Comparison of ENCODE assay signal across 15 cellular contexts in the genomic region with DNA sequence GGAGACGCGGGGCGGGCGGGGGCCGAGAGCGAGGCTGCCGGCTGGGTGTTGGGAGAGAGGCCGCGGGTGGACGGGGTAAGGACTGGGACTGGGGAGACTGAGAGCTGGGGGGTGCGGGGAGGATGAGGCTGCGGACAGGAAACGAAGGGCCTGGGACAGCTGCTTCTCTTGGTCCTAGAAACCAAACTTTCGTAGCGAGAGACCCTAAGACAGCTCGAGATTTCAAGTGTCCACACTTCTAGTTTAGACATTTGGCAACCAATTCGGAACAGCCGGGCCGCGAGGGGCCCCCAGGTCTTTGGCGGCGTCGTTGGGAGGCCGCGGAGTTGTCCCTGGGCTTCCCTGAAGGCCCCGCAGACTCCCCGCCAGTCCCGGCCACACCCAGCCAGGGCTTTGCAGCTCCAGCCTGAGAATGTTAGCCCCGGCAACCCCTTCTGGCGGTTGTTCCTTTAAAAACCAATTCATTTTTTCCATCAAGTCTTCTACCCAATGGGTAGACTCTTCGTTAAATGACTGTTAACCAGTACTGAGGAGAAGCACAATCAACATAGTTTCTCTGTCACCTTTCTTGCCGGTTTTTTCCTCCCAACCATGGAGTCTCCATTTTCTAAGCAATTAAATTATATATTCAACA.
DNase-seq lines count a peak whose midpoint lies in the region; ATAC-seq and TF ChIP-seq lines count a peak whose summit lies in the region.
"Had no signal": no experiment of that assay in that cellular context is flagged by ENCODE, and none has a peak within 500 bp of the region (broad histone marks: within the 10 kb centered on the region; RNA-seq: fewer than 3 reads in every experiment).

No MANE protein-coding gene starts in this region.

- H3K4me3 Mint-ChIP-seq in nephron progenitor cell = no peak overlapping the region
- H3K4me3 Mint-ChIP-seq: brain had no signal

- peaks cover 98% of the 10 kb centered on the region for H3K27me3 Mint-ChIP-seq in nephron progenitor cell (ENCODE audit: low read depth, poor library complexity)

- H3K9me3 Mint-ChIP-seq in nephron progenitor cell = peaks cover 4% of the 10 kb centered on the region

- ATAC-seq in HG03457 (IDR thresholded peaks at IDR 0.05; ENCODE audit: unreplicated experiment) (no peak), HG03135 (IDR thresholded peaks at IDR 0.05; ENCODE audit: unreplicated experiment) (no peak)

- H3K4me1 Mint-ChIP-seq in nephron progenitor cell = peaks cover 9% of the 10 kb centered on the region

- H3K36me3 Mint-ChIP-seq in nephron progenitor cell (ENCODE audit: low read depth) = no peaks in the 10 kb centered on the region
- H3K36me3 Mint-ChIP-seq: brain had no signal

- no peak for TF ChIP-seq CTCF in nephron progenitor cell (IDR thresholded peaks at IDR 0.05)

- DNase-seq in AG08396 (ENCODE audit: low spot score) (peak; percentile 7), ELF-1 (ENCODE audit: low read depth, low spot score) (peak; percentile 17), NCI-H69 (lab: John Stamatoyannopoulos, UW) (peak; percentile 55), left kidney (ENCODE audit: low read depth, low spot score) (peak; percentile 19), cortex of kidney (lab: John Stamatoyannopoulos, UW) (no peak), nephron progenitor cell (no peak)
- DNase-seq: activated naive CD4-positive, alpha-beta T cell treated with anti-CD3 and anti-CD28 coated beads, Interleukin-2, amount 50 U/mL, for 16 hours; activated T-cell treated with anti-CD3 and anti-CD28 coated beads for 4 hours; head of caudate nucleus; midbrain; MV-4-11 had no signal

- H3K27ac Mint-ChIP-seq in nephron progenitor cell = no peak overlapping the region
- H3K27ac Mint-ChIP-seq: brain, IgD-negative memory B cell had no signal

Comparison
In these comparisons a context has a peak if more than half of its experiments do, and no peak if none do; other contexts are left out.
1. DNase-seq: peak in AG08396 (single experiment), ELF-1 (single experiment), NCI-H69 (single experiment) and left kidney (single experiment); none in cortex of kidney (single experiment) and nephron progenitor cell (single experiment).